In genomic region chr14:55122441-55122986, GRCh38 we compare ENCODE assay signal across 11 cellular contexts. TPM values are rescaled to one million over a fixed set of nuclear protein-coding genes. Genes with fewer than 3 reads are reported as not detected.
A peak's percentile ranks its signal among the peaks of the same experiment; 100 is the strongest.
DNase-seq lines count a peak whose midpoint lies in the region; ATAC-seq, FAIRE-seq and TF ChIP-seq lines count a peak whose summit lies in the region.
"Had no signal": no experiment of that assay in that cellular context is flagged by ENCODE, and none has a peak within 500 bp of the region (broad histone marks: within the 10 kb centered on the region; RNA-seq: fewer than 3 reads in every experiment).

No MANE protein-coding gene starts in this region.

- peak; percentile 75 for DNase-seq in NCI-H2029 (lab: John Stamatoyannopoulos, UW)
- peak in 6 of 7 donors; percentile 51 to 76 (median 70) for DNase-seq in adrenal gland
- DNase-seq in kidney, result no peak
- peak; percentile 78 to 88 for DNase-seq in suprapubic skin (ENCODE audit: low spot score in 2 of 2)
- no peak for DNase-seq in iPS-NIHi7 (ENCODE audit: extremely low spot score)
- DNase-seq in SKM-1 treated with dmso at 0.1 percent for 144 hours (lab: John Stamatoyannopoulos, UW; ENCODE audit: unreplicated experiment), result no peak
- DNase-seq: activated CD4-positive, alpha-beta T cell treated with anti-CD3 and anti-CD28 coated beads, Interleukin-2, amount 10 ng/mL, durations not matched to agents 7 days and 5 days; stimulated activated naive B cell treated with anti-CD40 and anti-IgM and Interleukin-4, amounts not matched to agents 10 μg/mL and 1 μg/mL and 100 μg/mL, for 72 hours had no signal

- TF ChIP-seq POLR2A in adrenal gland (IDR thresholded peaks at IDR 0.05) (no peak), suprapubic skin (IDR thresholded peaks at IDR 0.05) (no peak)

- no peak for ATAC-seq in GM18517 (IDR thresholded peaks at IDR 0.05; ENCODE audit: unreplicated experiment)
- ATAC-seq: stimulated activated naive B cell treated with anti-CD40 and anti-IgM and Interleukin-4, amounts not matched to agents 10 μg/mL and 1 μg/mL and 100 μg/mL, for 72 hours had no signal

- TF ChIP-seq CTCF in adrenal gland (IDR thresholded peaks at IDR 0.05) (no peak), kidney (IDR thresholded peaks at IDR 0.05; ENCODE audit: borderline replicate concordance, extremely low read depth, insufficient read depth) (no peak), suprapubic skin (IDR thresholded peaks at IDR 0.05) (no peak)

- H3K27ac ChIP-seq in adrenal gland, result peak overlapping the region in 4 of 5 donors; percentile 13 to 66 (median 29)
- H3K27ac ChIP-seq in kidney (ENCODE audit: low read depth in 2 of 2, low read length in 2 of 2), result peak overlapping the region; percentile 44 to 77
- peak overlapping the region; percentile 88 for H3K27ac ChIP-seq in suprapubic skin
- H3K27ac ChIP-seq: neutrophil had no signal

- intact Hi-C loops in adrenal gland (cut with DNase I), result no loop called here
- intact Hi-C loops in kidney (cut with DNase I), result no loop called here

- no peak for TF ChIP-seq EP300 in suprapubic skin (IDR thresholded peaks at IDR 0.05)

- no peaks in the 10 kb centered on the region for H3K27me3 ChIP-seq in adrenal gland
- H3K27me3 ChIP-seq in suprapubic skin, result no peaks in the 10 kb centered on the region
- H3K27me3 ChIP-seq: neutrophil had no signal

- H3K36me3 ChIP-seq in adrenal gland (replicated peaks in 1 of 2), result no peaks in the 10 kb centered on the region
- no peaks in the 10 kb centered on the region for H3K36me3 ChIP-seq in kidney (ENCODE audit: control insufficient read depth in 1 of 2, insufficient read depth in 2 of 2, low read length in 2 of 2)
- H3K36me3 ChIP-seq in suprapubic skin, result no peaks in the 10 kb centered on the region
- H3K36me3 ChIP-seq: neutrophil had no signal

- H3K9me3 ChIP-seq in adrenal gland (replicated peaks in 1 of 3) (no peaks in the 10 kb centered on the region), kidney (ENCODE audit: control insufficient read depth in 1 of 2, low read length in 2 of 2) (no peaks in the 10 kb centered on the region), suprapubic skin (no peaks in the 10 kb centered on the region)
- H3K9me3 ChIP-seq: neutrophil had no signal

- H3K4me1 ChIP-seq in adrenal gland (replicated peaks in 1 of 2), result peaks cover 8 to 32% of the 10 kb centered on the region in 2 donors
- H3K4me1 ChIP-seq in kidney (ENCODE audit: control insufficient read depth in 1 of 2, insufficient read depth in 1 of 2, low read depth in 1 of 2, low read length in 2 of 2), result peaks cover 4 to 30% of the 10 kb centered on the region in 2 donors
- H3K4me1 ChIP-seq in suprapubic skin, result peaks cover 97% of the 10 kb centered on the region

- 32 to 43% (median 36%) methylated on average over 8 of the region's 8 CpGs for WGBS in adrenal gland, 4 donors
- WGBS in suprapubic skin, result 23% methylated on average over 8 of the region's 8 CpGs

- no peak overlapping the region for H3K9ac ChIP-seq in kidney (ENCODE audit: low read length in 2 of 2)

- H3K4me3 ChIP-seq in adrenal gland (no peak overlapping the region), kidney (ENCODE audit: low read length in 2 of 2) (no peak overlapping the region), suprapubic skin (no peak overlapping the region)

- no peak for FAIRE-seq in kidney (lab: Jason Lieb, UNC)
- FAIRE-seq: GM18507 had no signal

RNA-seq across cellular contexts. Expression of gene LGALS3, which starts 6.5 kb away (rescaled TPM):
- total RNA-seq in adrenal gland (100 to 1,000 TPM in 5 of 8 donors, 10 to 100 TPM in 3; 44.3 to 248 (median 120) TPM), kidney (235 TPM), suprapubic skin (100 to 1,000 TPM; 448 to 713 (median 594) TPM)
- polyA plus RNA-seq in adrenal gland (100 to 1,000 TPM in 2 of 3 donors, 10 to 100 TPM in 1; 46.6 to 241 (median 174) TPM), kidney (ENCODE audit: insufficient read depth, low read depth, low replicate concordance) (241 TPM)

Comparison
In these comparisons a context has a peak if more than half of its experiments do, and no peak if none do; other contexts are left out.
1. DNase-seq: peak in NCI-H2029 (single experiment), adrenal gland (6 of 7) and suprapubic skin (2 of 2); none in kidney (single experiment), iPS-NIHi7 (single experiment) and SKM-1 treated with dmso at 0.1 percent for 144 hours (single experiment).
2. H3K27ac ChIP-seq: peak in every context shown above with its lines; median percentile 88 in suprapubic skin; 60 in kidney; 29 in adrenal gland.